In the genomic region with DNA sequence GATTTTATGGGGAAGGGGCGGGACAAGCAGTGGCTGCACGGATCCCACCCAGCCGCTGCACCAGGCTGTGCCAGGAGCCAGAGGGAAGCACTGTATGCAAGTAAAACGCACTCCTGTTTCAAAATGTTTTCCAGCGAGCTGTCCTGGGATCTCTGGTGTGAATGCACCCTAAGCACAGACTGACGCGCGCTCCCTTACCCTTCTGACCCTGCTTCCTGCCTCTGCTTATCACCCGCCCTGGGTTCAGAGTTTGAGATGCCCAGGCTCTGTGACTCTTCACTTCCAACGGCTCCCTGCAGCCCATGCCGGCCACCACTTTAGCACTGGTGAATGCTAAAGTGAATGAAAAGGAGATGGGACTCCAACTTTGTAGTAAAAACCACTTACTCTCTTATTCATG, we compare ENCODE assay signal across 1 cellular context.
TF ChIP-seq lines count a peak whose summit lies in the region.

No MANE protein-coding gene starts in this region.

TF ChIP-seq in H1, 55 proteins besides CTCF, POLR2A, EP300 and RAD21:
- TF ChIP-seq SRF (IDR thresholded peaks at IDR 0.05; ENCODE audit: low read depth, low read length): no peak
- no peak for TF ChIP-seq GABPA (IDR thresholded peaks at IDR 0.05; ENCODE audit: borderline replicate concordance, insufficient read depth, low read length)
- no peak for TF ChIP-seq CTBP2 (IDR thresholded peaks at IDR 0.05; ENCODE audit: borderline replicate concordance, insufficient read depth, insufficient read length, low read length)
- no peak for TF ChIP-seq HDAC2 (IDR thresholded peaks at IDR 0.05; ENCODE audit: borderline replicate concordance in 1 of 2, low read depth in 2 of 2, low read length in 2 of 2)
- TF ChIP-seq YY1 (IDR thresholded peaks at IDR 0.05; ENCODE audit: low read depth, low read length): no peak
